Comparison of ENCODE assay signal across 8 cellular contexts in genomic region chr19:16143399-16144215, GRCh38. TPM values are rescaled to one million over a fixed set of nuclear protein-coding genes. Genes with fewer than 3 reads are reported as not detected.
DNase-seq lines count a peak whose midpoint lies in the region; ATAC-seq lines count a peak whose summit lies in the region.

Gene HSH2D (plus strand): TSS chr19:16143685. CDS start chr19:16148751, 5,066 bp downstream.

- DNase-seq in DMS53 (lab: John Stamatoyannopoulos, UW) (peak; percentile 91), MV-4-11 (lab: John Stamatoyannopoulos, UW) (peak; percentile 45), NCI-H82 (lab: John Stamatoyannopoulos, UW) (no peak), 8988T (no peak)
- peak; percentile 79 for DNase-seq in activated CD4-positive, alpha-beta T cell treated with anti-CD3 and anti-CD28 coated beads, Interleukin-2, amount 50 U/mL, for 1 hour
- peak; percentile 81 for DNase-seq in stimulated activated CD4-positive, alpha-beta T cell treated with anti-CD3 and anti-CD28 coated beads, Interleukin-1b, Interleukin-23, amount 100 ng/mL, for 48 hours

- ATAC-seq in GM21515 (IDR thresholded peaks at IDR 0.05; ENCODE audit: unreplicated experiment), result peak; percentile 47
- peak; percentile 86 for ATAC-seq in esophagus mucosa

RNA-seq across cellular contexts. Expression of gene HSH2D, which starts in this region (rescaled TPM):
- 1.3 TPM for total RNA-seq in esophagus mucosa

Comparison
In these comparisons a context has a peak if more than half of its experiments do, and no peak if none do; other contexts are left out.
1. DNase-seq: peak in DMS53 (single experiment), MV-4-11 (single experiment), activated CD4-positive, alpha-beta T cell treated with anti-CD3 and anti-CD28 coated beads, Interleukin-2, amount 50 U/mL, for 1 hour (single experiment) and stimulated activated CD4-positive, alpha-beta T cell treated with anti-CD3 and anti-CD28 coated beads, Interleukin-1b, Interleukin-23, amount 100 ng/mL, for 48 hours (single experiment); none in NCI-H82 (single experiment) and 8988T (single experiment).